16 cellular contexts compared by ENCODE assay signal in genomic region chr17:20189979-20190378, GRCh38.
DNase-seq lines count a peak whose midpoint lies in the region; ATAC-seq and TF ChIP-seq lines count a peak whose summit lies in the region.
"Had no signal": no experiment of that assay in that cellular context is flagged by ENCODE, and none has a peak within 500 bp of the region (broad histone marks: within the 10 kb centered on the region; RNA-seq: fewer than 3 reads in every experiment).

No MANE protein-coding gene starts in this region.

- no peak for TF ChIP-seq CTCF in Peyer's patch (IDR thresholded peaks at IDR 0.05)
- no peak for TF ChIP-seq CTCF in mucosa of descending colon (IDR thresholded peaks at IDR 0.05)
- no peak for TF ChIP-seq CTCF in tibial artery (IDR thresholded peaks at IDR 0.05)

- H3K36me3 ChIP-seq in Peyer's patch (no peaks in the 10 kb centered on the region), mucosa of descending colon (ENCODE audit: low read depth) (no peaks in the 10 kb centered on the region), tibial artery (no peaks in the 10 kb centered on the region)
- H3K36me3 ChIP-seq: adrenal gland, esophagus squamous epithelium, WERI-Rb-1 had no signal

- no peak for DNase-seq in Peyer's patch
- no peak for DNase-seq in caudate nucleus (lab: John Stamatoyannopoulos, UW)
- peak in 1 of 3 donors; percentile 60 for DNase-seq in mucosa of descending colon
- DNase-seq in tibial artery = no peak
- no peak for DNase-seq in DMS79 treated with DMSO at 0.1 percent for 48 hours (lab: John Stamatoyannopoulos, UW)
- DNase-seq in NCI-H1105 (lab: John Stamatoyannopoulos, UW) = no peak
- DNase-seq in cardiac septum (ENCODE audit: low spot score) = no peak
- DNase-seq: activated CD8-positive, alpha-beta memory T cell treated with anti-CD3 and anti-CD28 coated beads for 24 hours; cortex of kidney; esophagus squamous epithelium; NCI-H2029; NCI-H524 treated with DMSO at 0.1 percent for 48 hours; WERI-Rb-1 had no signal

- H3K27ac ChIP-seq in Peyer's patch (peak overlapping the region in 3 of 4 donors; percentile 43 to 61 (median 57)), caudate nucleus (ENCODE audit: low read depth, low read length) (peak overlapping the region; percentile 95), tibial artery (peak overlapping the region; percentile 5 to 59)
- H3K27ac ChIP-seq: BLaER1 treated with 17β-estradiol and CSF1 and Interleukin-3, amounts not matched to agents 10 nM and 100 nM; WERI-Rb-1 had no signal

- H3K27me3 ChIP-seq in Peyer's patch (no peaks in the 10 kb centered on the region), tibial artery (no peaks in the 10 kb centered on the region)
- H3K27me3 ChIP-seq: adrenal gland; BLaER1 treated with 17β-estradiol and CSF1 and Interleukin-3, amounts not matched to agents 10 nM and 100 nM; esophagus squamous epithelium had no signal

- H3K4me1 ChIP-seq in Peyer's patch = peaks cover 0 to 42% (median 2%) of the 10 kb centered on the region in 4 donors
- peaks cover 34% of the 10 kb centered on the region for H3K4me1 ChIP-seq in mucosa of descending colon (ENCODE audit: low read depth)
- peaks cover 0 to 78% (median 23%) of the 10 kb centered on the region in 4 donors for H3K4me1 ChIP-seq in tibial artery

- no peaks in the 10 kb centered on the region for H3K9me3 ChIP-seq in Peyer's patch
- no peaks in the 10 kb centered on the region for H3K9me3 ChIP-seq in mucosa of descending colon
- H3K9me3 ChIP-seq in tibial artery = no peaks in the 10 kb centered on the region
- H3K9me3 ChIP-seq: adrenal gland, esophagus squamous epithelium had no signal

- intact Hi-C loops in mucosa of descending colon (cut with DNase I, micrococcal nuclease) = no loop called here
- intact Hi-C loops in tibial artery (cut with DNase I; ENCODE audit: low total_unique reads) = no loop called here
- intact Hi-C loops in cardiac septum (cut with DNase I) = no loop called here

- H3K4me3 ChIP-seq in Peyer's patch (no peak overlapping the region), mucosa of descending colon (no peak overlapping the region), tibial artery (no peak overlapping the region)
- H3K4me3 ChIP-seq: adrenal gland; BLaER1 treated with 17β-estradiol and CSF1 and Interleukin-3, amounts not matched to agents 10 nM and 100 nM; esophagus squamous epithelium had no signal

- ATAC-seq in mucosa of descending colon = peak; percentile 88
- ATAC-seq: activated T-helper 17 cell treated with anti-CD3 and anti-CD28 coated beads, Interleukin-2, amount 50 U/mL, for 72 hours had no signal

- no peak for TF ChIP-seq POLR2A in Peyer's patch (IDR thresholded peaks at IDR 0.05)

Comparison
In these comparisons a context has a peak if more than half of its experiments do, and no peak if none do; other contexts are left out.
1. H3K27ac ChIP-seq: peak in every context shown above with its lines; median percentile 95 in caudate nucleus; 57 in Peyer's patch; 32 in tibial artery.